Comparison of ENCODE assay signal across 1 cellular context in genomic region chr3:178476886-178477285, GRCh38.
TF ChIP-seq lines count a peak whose summit lies in the region.

No MANE protein-coding gene starts in this region.

TF ChIP-seq in GM23338, 12 proteins besides CTCF, POLR2A, EP300 and RAD21 (continued from another document):
- TF ChIP-seq ZNF331 (CRISPR knock-in tag; IDR thresholded peaks at IDR 0.05; ENCODE audit: low read depth), result no peak
- no peak for TF ChIP-seq POLR2AphosphoS5 (IDR thresholded peaks at IDR 0.05; ENCODE audit: low read depth)
- no peak for TF ChIP-seq EZH2 (IDR thresholded peaks at IDR 0.05; ENCODE audit: low read depth, unreplicated experiment)
- TF ChIP-seq JUNB (IDR thresholded peaks at IDR 0.05; ENCODE audit: unreplicated experiment), result no peak
- no peak for TF ChIP-seq ZNF462 (CRISPR knock-in tag; IDR thresholded peaks at IDR 0.05)
